In the genomic region with DNA sequence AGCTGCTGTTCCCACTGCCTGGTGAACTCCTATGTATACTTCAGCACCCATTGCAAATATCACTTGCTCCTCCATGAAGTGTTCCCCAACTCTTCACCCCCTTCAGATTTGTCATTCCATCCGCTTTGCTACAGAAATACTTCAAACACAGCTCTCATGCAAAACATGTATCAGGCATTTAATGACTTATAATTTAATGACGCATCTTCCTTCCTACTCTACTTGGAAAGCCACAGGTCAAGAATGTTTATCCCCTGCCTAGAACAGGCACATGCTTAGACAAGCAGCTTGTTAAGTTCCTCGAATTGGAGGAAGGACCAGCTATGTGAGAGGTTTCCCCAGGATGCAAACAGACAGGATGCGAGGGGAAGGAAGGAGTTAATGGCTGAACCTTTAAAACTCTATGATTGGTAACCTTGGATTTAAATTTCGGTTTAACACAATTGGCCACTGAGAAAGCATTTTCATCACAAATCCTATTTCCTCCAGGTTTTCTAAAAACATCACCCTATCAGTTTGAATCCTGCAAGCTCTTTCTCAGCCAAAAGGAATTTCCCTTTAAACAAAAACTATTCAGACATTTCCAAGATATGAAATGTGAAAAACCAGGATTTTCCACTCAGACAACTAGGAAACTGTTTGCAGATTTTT, we compare ENCODE assay signal across 12 cellular contexts. TPM values are rescaled to one million over a fixed set of nuclear protein-coding genes. Genes with fewer than 3 reads are reported as not detected.
A peak's percentile ranks its signal among the peaks of the same experiment; 100 is the strongest.
DNase-seq lines count a peak whose midpoint lies in the region; ATAC-seq and TF ChIP-seq lines count a peak whose summit lies in the region.
"Had no signal": no experiment of that assay in that cellular context is flagged by ENCODE, and none has a peak within 500 bp of the region (broad histone marks: within the 10 kb centered on the region; RNA-seq: fewer than 3 reads in every experiment).

No MANE protein-coding gene starts in this region.

- peaks cover 47% of the 10 kb centered on the region for H3K4me1 ChIP-seq in parathyroid adenoma

- peak; percentile 91 for DNase-seq in AG10803 (ENCODE audit: low read depth)
- no peak for DNase-seq in WTC11 (ENCODE audit: low spot score)
- DNase-seq in fibroblast of the aortic adventitia (ENCODE audit: low read depth), result peak; percentile 93
- DNase-seq in DMS153 (lab: John Stamatoyannopoulos, UW), result no peak
- no peak for DNase-seq in activated T-cell treated with anti-CD3 and anti-CD28 coated beads for 4 hours
- no peak for DNase-seq in globus pallidus (ENCODE audit: low spot score)
- DNase-seq in effector CD4-positive, alpha-beta T cell, result no peak
- DNase-seq: activated CD8-positive, alpha-beta memory T cell treated with anti-CD3 and anti-CD28 coated beads, Interleukin-2, amount 50 U/mL, for 48 hours; effector memory CD8-positive, alpha-beta T cell; nephron progenitor cell had no signal

- no peak overlapping the region for H3K9ac ChIP-seq in parathyroid adenoma
- H3K9ac ChIP-seq: BLaER1 had no signal

- H3K27ac Mint-ChIP-seq in WTC11, result no peak overlapping the region
- H3K27ac Mint-ChIP-seq: effector memory CD8-positive, alpha-beta T cell; nephron progenitor cell had no signal

- CTCF ChIA-PET in WTC11 (lab: Charles Lee), result interaction anchor here (1.6 kb wide), 1 partner anchor 12 kb away, joined by 7 read pairs; a partner anchor contains a TSS

- peaks cover 40% of the 10 kb centered on the region for H3K4me1 Mint-ChIP-seq in WTC11

- no peaks in the 10 kb centered on the region for H3K27me3 Mint-ChIP-seq in WTC11 (ENCODE audit: low read depth)
- H3K27me3 Mint-ChIP-seq: effector memory CD8-positive, alpha-beta T cell had no signal

- H3K4me3 ChIP-seq in AG10803 (ENCODE audit: low read length) (peak overlapping the region; percentile 0; the same call in 1 of the 2 replicates), fibroblast of the aortic adventitia (ENCODE audit: low read depth, low read length) (peak overlapping the region; percentile 44), parathyroid adenoma (ENCODE audit: low read depth, low read length) (no peak overlapping the region)
- H3K4me3 ChIP-seq: BLaER1 had no signal

- peaks cover 7% of the 10 kb centered on the region for H3K36me3 Mint-ChIP-seq in WTC11

- TF ChIP-seq CTCF in AG10803 (conservative IDR thresholded peaks at IDR 0.05; ENCODE audit: low read length), result no peak
- no peak for TF ChIP-seq CTCF in WTC11 (IDR thresholded peaks at IDR 0.05)
- TF ChIP-seq CTCF in fibroblast of the aortic adventitia (IDR thresholded peaks at IDR 0.05; ENCODE audit: insufficient read depth, low read length), result no peak
- no peak for TF ChIP-seq CTCF in parathyroid adenoma (IDR thresholded peaks at IDR 0.05)

- no peak overlapping the region for H2AFZ ChIP-seq in parathyroid adenoma

- H3K36me3 ChIP-seq in parathyroid adenoma (ENCODE audit: control insufficient read depth, insufficient read depth, low read length), result no peaks in the 10 kb centered on the region

- H3K9me3 ChIP-seq in parathyroid adenoma (ENCODE audit: control insufficient read depth, low read length), result no peaks in the 10 kb centered on the region
- H3K9me3 ChIP-seq: BLaER1 had no signal

- peaks cover 37% of the 10 kb centered on the region for H3K79me2 ChIP-seq in parathyroid adenoma

- ATAC-seq in WTC11, result 0 out of 2 replicates have a peak, but pooled peaks have one; percentile 19
- ATAC-seq: effector memory CD8-positive, alpha-beta T cell had no signal

- H3K4me3 Mint-ChIP-seq in WTC11, result no peak overlapping the region
- H3K4me3 Mint-ChIP-seq: effector memory CD8-positive, alpha-beta T cell; nephron progenitor cell had no signal

- POLR2A ChIA-PET in WTC11 (lab: Charles Lee), result no interaction called here

- no peak overlapping the region for H3K4me2 ChIP-seq in parathyroid adenoma (ENCODE audit: low read length)
- H3K4me2 ChIP-seq: BLaER1 had no signal

- H3K9me3 Mint-ChIP-seq in WTC11, result peaks cover 7% of the 10 kb centered on the region
- H3K9me3 Mint-ChIP-seq: effector memory CD8-positive, alpha-beta T cell had no signal

- H3K27ac ChIP-seq in parathyroid adenoma, result peak overlapping the region; percentile 78
- H3K27ac ChIP-seq: BLaER1 had no signal

- no peaks in the 10 kb centered on the region for H3K27me3 ChIP-seq in parathyroid adenoma (ENCODE audit: control insufficient read depth, insufficient read depth, low read length)
- H3K27me3 ChIP-seq: BLaER1 had no signal

TF ChIP-seq in WTC11, 78 proteins besides CTCF, POLR2A, EP300 and RAD21:
- TF ChIP-seq NR2C2 (CRISPR knock-in tag; IDR thresholded peaks at IDR 0.05) (no peak), CREB1 (CRISPR knock-in tag; IDR thresholded peaks at IDR 0.05) (no peak), FOXK1 (CRISPR knock-in tag; IDR thresholded peaks at IDR 0.05) (no peak), GABPB1 (CRISPR knock-in tag; IDR thresholded peaks at IDR 0.05) (no peak), TEAD4 (CRISPR knock-in tag; IDR thresholded peaks at IDR 0.05) (no peak), ZNF317 (CRISPR knock-in tag; IDR thresholded peaks at IDR 0.05; ENCODE audit: borderline replicate concordance, low read depth) (no peak), ZNF263 (CRISPR knock-in tag; IDR thresholded peaks at IDR 0.05; ENCODE audit: low read depth) (no peak), ZNF219 (CRISPR knock-in tag; IDR thresholded peaks at IDR 0.05; ENCODE audit: borderline replicate concordance) (no peak)
- TF ChIP-seq, protein P1, sequence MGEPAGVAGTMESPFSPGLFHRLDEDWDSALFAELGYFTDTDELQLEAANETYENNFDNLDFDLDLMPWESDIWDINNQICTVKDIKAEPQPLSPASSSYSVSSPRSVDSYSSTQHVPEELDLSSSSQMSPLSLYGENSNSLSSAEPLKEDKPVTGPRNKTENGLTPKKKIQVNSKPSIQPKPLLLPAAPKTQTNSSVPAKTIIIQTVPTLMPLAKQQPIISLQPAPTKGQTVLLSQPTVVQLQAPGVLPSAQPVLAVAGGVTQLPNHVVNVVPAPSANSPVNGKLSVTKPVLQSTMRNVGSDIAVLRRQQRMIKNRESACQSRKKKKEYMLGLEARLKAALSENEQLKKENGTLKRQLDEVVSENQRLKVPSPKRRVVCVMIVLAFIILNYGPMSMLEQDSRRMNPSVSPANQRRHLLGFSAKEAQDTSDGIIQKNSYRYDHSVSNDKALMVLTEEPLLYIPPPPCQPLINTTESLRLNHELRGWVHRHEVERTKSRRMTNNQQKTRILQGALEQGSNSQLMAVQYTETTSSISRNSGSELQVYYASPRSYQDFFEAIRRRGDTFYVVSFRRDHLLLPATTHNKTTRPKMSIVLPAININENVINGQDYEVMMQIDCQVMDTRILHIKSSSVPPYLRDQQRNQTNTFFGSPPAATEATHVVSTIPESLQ (CRISPR knock-in tag; IDR thresholded peaks at IDR 0.05), result no peak
TF ChIP-seq in WTC11: peak in this region for 0.

RNA-seq across cellular contexts. Expression of a gene that starts 11.5 kb away (rescaled TPM):
- total RNA-seq in WTC11 (2021) (48.1 to 60.6 TPM (median 52.1 TPM) in 3 replicates), fibroblast of the aortic adventitia (ENCODE audit: low replicate concordance) (16.1 and 36.8 TPM in 2 replicates)

Comparison
In these comparisons a context has a peak if more than half of its experiments do, and no peak if none do; other contexts are left out.
1. DNase-seq: peak in AG10803 (single experiment) and fibroblast of the aortic adventitia (single experiment); none in WTC11 (single experiment), DMS153 (single experiment), activated T-cell treated with anti-CD3 and anti-CD28 coated beads for 4 hours (single experiment), globus pallidus (single experiment) and effector CD4-positive, alpha-beta T cell (single experiment).